33 cellular contexts compared by ENCODE assay signal in genomic region chr15:34010921-34011320, GRCh38. TPM values are rescaled to one million over a fixed set of nuclear protein-coding genes. Genes with fewer than 3 reads are reported as not detected.
"Had no signal": no experiment of that assay in that cellular context is flagged by ENCODE, and none has a peak within 500 bp of the region (broad histone marks: within the 10 kb centered on the region; RNA-seq: fewer than 3 reads in every experiment).

No MANE protein-coding gene starts in this region.

- ATAC-seq: natural killer cell; pancreas; right cardiac atrium; right lobe of liver; stimulated activated memory B cell treated with anti-CD40 and anti-IgM and Interleukin-4, amounts not matched to agents 10 μg/mL and 1 μg/mL and 100 μg/mL, for 72 hours; stimulated activated naive CD8-positive, alpha-beta T cell treated with anti-CD3 and anti-CD28 coated beads, Interleukin-15, amount 100 ng/mL, for 72 hours; stimulated activated naive CD8-positive, alpha-beta T cell treated with anti-CD3 and anti-CD28 coated beads, Interleukin-15, Interleukin-2, amounts not matched to agents 100 U/mL and 50 U/mL, for 24 hours; upper lobe of right lung had no signal

- H3K36me3 ChIP-seq: neutrophil, pancreas, right lobe of liver, sigmoid colon, spleen, suprapubic skin, tibial artery, transverse colon, upper lobe of right lung, uterus had no signal

- H3K4me3 Mint-ChIP-seq: naive B cell; natural killer cell; nephron; neural crest cell; stimulated activated memory B cell treated with anti-CD40 and anti-IgM and Interleukin-4, amounts not matched to agents 10 μg/mL and 1 μg/mL and 100 μg/mL, for 72 hours; stimulated activated naive CD8-positive, alpha-beta T cell treated with anti-CD3 and anti-CD28 coated beads, Interleukin-15, amount 100 ng/mL, for 72 hours; type B pancreatic cell had no signal

- H3K27ac Mint-ChIP-seq: natural killer cell; stimulated activated memory B cell treated with anti-CD40 and anti-IgM and Interleukin-4, amounts not matched to agents 10 μg/mL and 1 μg/mL and 100 μg/mL, for 72 hours; stimulated activated naive CD8-positive, alpha-beta T cell treated with anti-CD3 and anti-CD28 coated beads, Interleukin-15, amount 100 ng/mL, for 72 hours; type B pancreatic cell had no signal

- H3K4me1 ChIP-seq: pancreas, psoas muscle, right lobe of liver, sigmoid colon, spleen, suprapubic skin, testis, transverse colon, upper lobe of right lung, uterus had no signal

- H3K4me3 ChIP-seq: pancreas, psoas muscle, right lobe of liver, sigmoid colon, skin epidermis, smooth muscle cell, spleen, suprapubic skin, testis, tibial artery, transverse colon, upper lobe of right lung, uterus had no signal

- H3K27me3 Mint-ChIP-seq: naive B cell; stimulated activated memory B cell treated with anti-CD40 and anti-IgM and Interleukin-4, amounts not matched to agents 10 μg/mL and 1 μg/mL and 100 μg/mL, for 72 hours; stimulated activated naive CD8-positive, alpha-beta T cell treated with anti-CD3 and anti-CD28 coated beads, Interleukin-15, amount 100 ng/mL, for 72 hours; type B pancreatic cell had no signal

- DNase-seq: naive B cell; natural killer cell; nucleus accumbens; pancreas; psoas muscle; right cardiac atrium; right lobe of liver; sigmoid colon; spleen; stimulated activated CD4-positive, alpha-beta T cell treated with anti-CD3 and anti-CD28 coated beads, Interleukin-12 subunit alpha, Interleukin-12 subunit beta, amount 100 ng/mL, for 4 hours; stimulated activated CD4-positive, alpha-beta T cell treated with anti-CD3 and anti-CD28 coated beads, Interleukin-1b, Interleukin-23, amount 100 ng/mL, for 48 hours; stimulated activated CD4-positive, alpha-beta T cell treated with anti-CD3 and anti-CD28 coated beads, Interleukin-4, amount 100 ng/mL, for 1 hour; stimulated activated CD4-positive, alpha-beta T cell treated with anti-CD3 and anti-CD28 coated beads, Interleukin-4, amount 100 ng/mL, for 4 hours; stimulated activated CD8-positive, alpha-beta memory T cell treated with anti-CD3 and anti-CD28 coated beads, Interleukin-4, amount 100 ng/mL, for 48 hours; stimulated activated naive CD4-positive, alpha-beta T cell; stimulated activated naive CD8-positive, alpha-beta T cell treated with anti-CD3 and anti-CD28 coated beads, Interleukin-15, amount 100 ng/mL, for 72 hours; stimulated activated naive CD8-positive, alpha-beta T cell treated with anti-CD3 and anti-CD28 coated beads, Interleukin-15, Interleukin-2, amounts not matched to agents 100 U/mL and 50 U/mL, for 24 hours; substantia nigra; testis; tibial artery; transverse colon; upper lobe of right lung; uterus had no signal

- H3K27ac ChIP-seq: neutrophil, pancreas, psoas muscle, right lobe of liver, sigmoid colon, skin epidermis, spleen, suprapubic skin, testis, tibial artery, transverse colon, upper lobe of right lung, uterus had no signal

- H3K9me3 ChIP-seq: neutrophil, pancreas, psoas muscle, right lobe of liver, sigmoid colon, spleen, suprapubic skin, testis, tibial artery, transverse colon, upper lobe of right lung, uterus had no signal

- H3K36me3 Mint-ChIP-seq: naive B cell; natural killer cell; stimulated activated memory B cell treated with anti-CD40 and anti-IgM and Interleukin-4, amounts not matched to agents 10 μg/mL and 1 μg/mL and 100 μg/mL, for 72 hours; type B pancreatic cell had no signal

- H3K27me3 ChIP-seq: neutrophil, pancreas, right lobe of liver, sigmoid colon, spleen, suprapubic skin, testis, tibial artery, transverse colon, upper lobe of right lung, uterus had no signal

- H3K9me3 Mint-ChIP-seq: naive B cell; natural killer cell; nephron; stimulated activated memory B cell treated with anti-CD40 and anti-IgM and Interleukin-4, amounts not matched to agents 10 μg/mL and 1 μg/mL and 100 μg/mL, for 72 hours; stimulated activated naive CD8-positive, alpha-beta T cell treated with anti-CD3 and anti-CD28 coated beads, Interleukin-15, amount 100 ng/mL, for 72 hours; type B pancreatic cell had no signal

- H3K4me1 Mint-ChIP-seq: stimulated activated naive CD8-positive, alpha-beta T cell treated with anti-CD3 and anti-CD28 coated beads, Interleukin-15, amount 100 ng/mL, for 72 hours had no signal

RNA-seq across cellular contexts. Expression of gene CHRM5, which starts 42.6 kb away (rescaled TPM):
- total RNA-seq: neural crest cell, omental fat pad, osteocyte, pancreas, psoas muscle, right cardiac atrium, right lobe of liver, sigmoid colon, smooth muscle cell, spleen, suprapubic skin, transverse colon, upper lobe of right lung, uterus had no signal
- polyA plus RNA-seq: pancreas, right cardiac atrium had no signal
